Comparison of ENCODE assay signal across 24 cellular contexts in genomic region chr17:63955791-63956190, GRCh38. TPM values are rescaled to one million over a fixed set of nuclear protein-coding genes. Genes with fewer than 3 reads are reported as not detected.
DNase-seq lines count a peak whose midpoint lies in the region; ATAC-seq and TF ChIP-seq lines count a peak whose summit lies in the region.
"Had no signal": no experiment of that assay in that cellular context is flagged by ENCODE, and none has a peak within 500 bp of the region (broad histone marks: within the 10 kb centered on the region; RNA-seq: fewer than 3 reads in every experiment).

No MANE protein-coding gene starts in this region.

- H3K9me3 Mint-ChIP-seq in activated naive CD8-positive, alpha-beta T cell treated with anti-CD3 and anti-CD28 coated beads for 36 hours = no peaks in the 10 kb centered on the region
- no peaks in the 10 kb centered on the region for H3K9me3 Mint-ChIP-seq in activated naive CD8-positive, alpha-beta T cell treated with anti-CD3 and anti-CD28 coated beads, Interleukin-2, amount 50 U/mL, for 24 hours
- H3K9me3 Mint-ChIP-seq in activated B cell treated with CpG ODN at 0.5 μM for 24 hours = no peaks in the 10 kb centered on the region
- H3K9me3 Mint-ChIP-seq in neural crest cell = no peaks in the 10 kb centered on the region
- H3K9me3 Mint-ChIP-seq in stimulated activated memory B cell treated with anti-CD40 and anti-IgM and Interleukin-4, amounts not matched to agents 10 μg/mL and 1 μg/mL and 100 μg/mL, for 72 hours = no peaks in the 10 kb centered on the region
- no peaks in the 10 kb centered on the region for H3K9me3 Mint-ChIP-seq in activated CD4-positive, alpha-beta memory T cell treated with anti-CD3 and anti-CD28 coated beads for 36 hours
- H3K9me3 Mint-ChIP-seq: H9, HFFc6 had no signal

- ATAC-seq in activated naive CD8-positive, alpha-beta T cell treated with anti-CD3 and anti-CD28 coated beads, Interleukin-2, amount 50 U/mL, for 24 hours = no peak
- no peak for ATAC-seq in activated B cell treated with CpG ODN at 0.5 μM for 24 hours (ENCODE audit: low read depth)
- ATAC-seq in stimulated activated memory B cell treated with anti-CD40 and anti-IgM and Interleukin-4, amounts not matched to agents 10 μg/mL and 1 μg/mL and 100 μg/mL, for 72 hours = no peak

- intact Hi-C loops in activated B cell treated with CpG ODN at 0.5 μM for 24 hours (cut with micrococcal nuclease) = loop anchor here (2.0 kb wide), 1 partner anchor 17 kb away; the partner anchor contains the start of gene SCN4A
- intact Hi-C loops in activated CD4-positive, alpha-beta memory T cell treated with anti-CD3 and anti-CD28 coated beads for 36 hours (cut with micrococcal nuclease) = no loop called here

- no peak for DNase-seq in activated naive CD8-positive, alpha-beta T cell treated with anti-CD3 and anti-CD28 coated beads for 36 hours
- no peak for DNase-seq in activated naive CD8-positive, alpha-beta T cell treated with anti-CD3 and anti-CD28 coated beads, Interleukin-2, amount 50 U/mL, for 24 hours
- DNase-seq in activated B cell treated with CpG ODN at 0.5 μM for 24 hours (no peak), neural crest cell (ENCODE audit: low read depth, low spot score) (no peak), GM19240 (ENCODE audit: insufficient read length, low spot score) (no peak)
- DNase-seq in stimulated activated CD4-positive, alpha-beta T cell treated with anti-CD3 and anti-CD28 coated beads, Interleukin-2, amount 100 ng/mL, for 48 hours = no peak
- no peak for DNase-seq in activated CD4-positive, alpha-beta memory T cell treated with anti-CD3 and anti-CD28 coated beads for 36 hours
- DNase-seq: 8988T; GDM1; H9; KG1; NCI-H1105; NCI-H146; NCI-H2029 treated with DMSO at 0.1 percent for 48 hours; NCI-H226; NCI-H524; NCI-H774; NK-92 treated with Interleukin-12 subunit alpha and Interleukin-12 subunit beta, amount 100 ng/mL, for 24 hours; Peyer's patch had no signal

- TF ChIP-seq CTCF in activated B cell treated with CpG ODN at 0.5 μM for 24 hours (IDR thresholded peaks at IDR 0.05) (no peak), neural crest cell (conservative IDR thresholded peaks at IDR 0.05) (no peak)

- H3K27me3 Mint-ChIP-seq in activated naive CD8-positive, alpha-beta T cell treated with anti-CD3 and anti-CD28 coated beads for 36 hours = no peaks in the 10 kb centered on the region
- no peaks in the 10 kb centered on the region for H3K27me3 Mint-ChIP-seq in activated naive CD8-positive, alpha-beta T cell treated with anti-CD3 and anti-CD28 coated beads, Interleukin-2, amount 50 U/mL, for 24 hours
- H3K27me3 Mint-ChIP-seq in activated B cell treated with CpG ODN at 0.5 μM for 24 hours (no peaks in the 10 kb centered on the region), neural crest cell (ENCODE audit: low read depth) (peaks cover 2% of the 10 kb centered on the region)
- H3K27me3 Mint-ChIP-seq in stimulated activated memory B cell treated with anti-CD40 and anti-IgM and Interleukin-4, amounts not matched to agents 10 μg/mL and 1 μg/mL and 100 μg/mL, for 72 hours = no peaks in the 10 kb centered on the region
- H3K27me3 Mint-ChIP-seq in activated CD4-positive, alpha-beta memory T cell treated with anti-CD3 and anti-CD28 coated beads for 36 hours = no peaks in the 10 kb centered on the region

- peak overlapping the region; percentile 1 for H3K27ac Mint-ChIP-seq in activated naive CD8-positive, alpha-beta T cell treated with anti-CD3 and anti-CD28 coated beads for 36 hours
- H3K27ac Mint-ChIP-seq in activated naive CD8-positive, alpha-beta T cell treated with anti-CD3 and anti-CD28 coated beads, Interleukin-2, amount 50 U/mL, for 24 hours = no peak overlapping the region
- H3K27ac Mint-ChIP-seq in activated B cell treated with CpG ODN at 0.5 μM for 24 hours (peak overlapping the region; percentile 73), neural crest cell (ENCODE audit: unreplicated experiment) (peak overlapping the region; percentile 59)
- H3K27ac Mint-ChIP-seq in stimulated activated memory B cell treated with anti-CD40 and anti-IgM and Interleukin-4, amounts not matched to agents 10 μg/mL and 1 μg/mL and 100 μg/mL, for 72 hours = peak overlapping the region; percentile 88
- no peak overlapping the region for H3K27ac Mint-ChIP-seq in activated CD4-positive, alpha-beta memory T cell treated with anti-CD3 and anti-CD28 coated beads for 36 hours
- H3K27ac Mint-ChIP-seq: HFFc6 had no signal

- H3K4me3 Mint-ChIP-seq in activated naive CD8-positive, alpha-beta T cell treated with anti-CD3 and anti-CD28 coated beads for 36 hours = no peak overlapping the region
- H3K4me3 Mint-ChIP-seq in activated naive CD8-positive, alpha-beta T cell treated with anti-CD3 and anti-CD28 coated beads, Interleukin-2, amount 50 U/mL, for 24 hours = no peak overlapping the region
- no peak overlapping the region for H3K4me3 Mint-ChIP-seq in activated B cell treated with CpG ODN at 0.5 μM for 24 hours
- no peak overlapping the region for H3K4me3 Mint-ChIP-seq in neural crest cell
- H3K4me3 Mint-ChIP-seq in stimulated activated memory B cell treated with anti-CD40 and anti-IgM and Interleukin-4, amounts not matched to agents 10 μg/mL and 1 μg/mL and 100 μg/mL, for 72 hours = no peak overlapping the region
- no peak overlapping the region for H3K4me3 Mint-ChIP-seq in activated CD4-positive, alpha-beta memory T cell treated with anti-CD3 and anti-CD28 coated beads for 36 hours
- H3K4me3 Mint-ChIP-seq: H9, HFFc6 had no signal

- POLR2A ChIA-PET in activated B cell treated with CpG ODN at 0.5 μM for 24 hours (lab: Charles Lee) = interaction anchor here (1.2 to 1.4 kb wide), 2 partner anchors 17 to 190 kb away, joined by 3 to 4 read pairs; partner anchors contain the start of gene SCN4A
- POLR2A ChIA-PET in activated CD4-positive, alpha-beta memory T cell treated with anti-CD3 and anti-CD28 coated beads for 36 hours (lab: Charles Lee) = no interaction called here

- H3K4me1 Mint-ChIP-seq in activated naive CD8-positive, alpha-beta T cell treated with anti-CD3 and anti-CD28 coated beads for 36 hours = peaks cover 19% of the 10 kb centered on the region
- H3K4me1 Mint-ChIP-seq in activated naive CD8-positive, alpha-beta T cell treated with anti-CD3 and anti-CD28 coated beads, Interleukin-2, amount 50 U/mL, for 24 hours = peaks cover 25% of the 10 kb centered on the region
- peaks cover 34% of the 10 kb centered on the region for H3K4me1 Mint-ChIP-seq in activated B cell treated with CpG ODN at 0.5 μM for 24 hours
- peaks cover 4% of the 10 kb centered on the region for H3K4me1 Mint-ChIP-seq in neural crest cell
- peaks cover 35% of the 10 kb centered on the region for H3K4me1 Mint-ChIP-seq in stimulated activated memory B cell treated with anti-CD40 and anti-IgM and Interleukin-4, amounts not matched to agents 10 μg/mL and 1 μg/mL and 100 μg/mL, for 72 hours
- H3K4me1 Mint-ChIP-seq in activated CD4-positive, alpha-beta memory T cell treated with anti-CD3 and anti-CD28 coated beads for 36 hours (ENCODE audit: low read depth) = peaks cover 17% of the 10 kb centered on the region

- CTCF ChIA-PET in activated B cell treated with CpG ODN at 0.5 μM for 24 hours (lab: Charles Lee) = interaction anchor here (1.2 to 9.4 kb wide), 6 partner anchors 9 to 178 kb away, joined by 3 to 162 read pairs (median 12); partner anchors contain the start of gene GH1
- CTCF ChIA-PET in activated CD4-positive, alpha-beta memory T cell treated with anti-CD3 and anti-CD28 coated beads for 36 hours (lab: Charles Lee) = interaction anchor here (1.1 to 3.1 kb wide), 3 partner anchors 9 to 178 kb away, joined by 5 to 23 read pairs (median 7); partner anchors contain the start of gene GH1

- H3K36me3 Mint-ChIP-seq in activated naive CD8-positive, alpha-beta T cell treated with anti-CD3 and anti-CD28 coated beads for 36 hours = no peaks in the 10 kb centered on the region
- no peaks in the 10 kb centered on the region for H3K36me3 Mint-ChIP-seq in activated naive CD8-positive, alpha-beta T cell treated with anti-CD3 and anti-CD28 coated beads, Interleukin-2, amount 50 U/mL, for 24 hours (ENCODE audit: low read depth)
- H3K36me3 Mint-ChIP-seq in activated B cell treated with CpG ODN at 0.5 μM for 24 hours (ENCODE audit: low read depth) (no peaks in the 10 kb centered on the region), neural crest cell (ENCODE audit: low read depth) (no peaks in the 10 kb centered on the region)
- no peaks in the 10 kb centered on the region for H3K36me3 Mint-ChIP-seq in stimulated activated memory B cell treated with anti-CD40 and anti-IgM and Interleukin-4, amounts not matched to agents 10 μg/mL and 1 μg/mL and 100 μg/mL, for 72 hours
- no peaks in the 10 kb centered on the region for H3K36me3 Mint-ChIP-seq in activated CD4-positive, alpha-beta memory T cell treated with anti-CD3 and anti-CD28 coated beads for 36 hours

RNA-seq across cellular contexts. Expression of gene SCN4A, which starts 16.9 kb away (rescaled TPM):
- under 1 TPM; 0.14 to 0.31 TPM for total RNA-seq in activated naive CD8-positive, alpha-beta T cell treated with anti-CD3 and anti-CD28 coated beads for 36 hours
- total RNA-seq in activated B cell treated with CpG ODN at 0.5 μM for 24 hours (0.49 and 0.78 TPM in 2 replicates), neural crest cell (1.6 and 1.9 TPM in 2 replicates)
- total RNA-seq in activated CD4-positive, alpha-beta memory T cell treated with anti-CD3 and anti-CD28 coated beads for 36 hours = under 1 TPM; 0.33 to 0.75 TPM
- total RNA-seq: GM23248, HFFc6, HT1080 had no signal

RNA-seq across cellular contexts. Expression of gene CD79B, which starts 23.7 kb away (rescaled TPM):
- 10 to 100 TPM; 28.8 to 30.5 TPM for total RNA-seq in activated naive CD8-positive, alpha-beta T cell treated with anti-CD3 and anti-CD28 coated beads for 36 hours
- total RNA-seq in activated B cell treated with CpG ODN at 0.5 μM for 24 hours = 706 and 757 TPM in 2 replicates
- 0.86 and 1.0 TPM in 2 replicates for total RNA-seq in neural crest cell
- total RNA-seq in activated CD4-positive, alpha-beta memory T cell treated with anti-CD3 and anti-CD28 coated beads for 36 hours = 10 to 100 TPM; 39.1 to 40.9 TPM
- total RNA-seq: GM23248 had no signal

RNA-seq across cellular contexts. Expression of gene GH1, which starts 37.2 kb away (rescaled TPM):
- not detected for total RNA-seq in activated naive CD8-positive, alpha-beta T cell treated with anti-CD3 and anti-CD28 coated beads for 36 hours
- total RNA-seq in activated B cell treated with CpG ODN at 0.5 μM for 24 hours = 0.27 TPM in 1 of 2 replicates, not detected in the other
- not detected in 2 replicates for total RNA-seq in neural crest cell
- total RNA-seq in activated CD4-positive, alpha-beta memory T cell treated with anti-CD3 and anti-CD28 coated beads for 36 hours = under 1 TPM in 1 of 2 experiments, not detected in 1; 0.43 TPM
- total RNA-seq: GM23248, H9, HFFc6, HT1080, Peyer's patch had no signal

RNA-seq across cellular contexts. Expression of gene PRR29, which starts 42.4 kb away (rescaled TPM):
- total RNA-seq in activated naive CD8-positive, alpha-beta T cell treated with anti-CD3 and anti-CD28 coated beads for 36 hours = under 1 TPM; 0.36 to 0.93 TPM
- total RNA-seq in activated B cell treated with CpG ODN at 0.5 μM for 24 hours (not detected in 2 replicates), neural crest cell (0.82 and 1.4 TPM in 2 replicates)
- total RNA-seq in activated CD4-positive, alpha-beta memory T cell treated with anti-CD3 and anti-CD28 coated beads for 36 hours = 1 to 10 TPM; 2.0 to 3.4 TPM
- total RNA-seq: GM23248 had no signal

RNA-seq across cellular contexts. Expression of gene CSHL1, which starts 44.7 kb away (rescaled TPM):
- total RNA-seq in activated naive CD8-positive, alpha-beta T cell treated with anti-CD3 and anti-CD28 coated beads for 36 hours = not detected
- total RNA-seq in activated B cell treated with CpG ODN at 0.5 μM for 24 hours (not detected in 2 replicates), neural crest cell (not detected in 2 replicates)
- not detected for total RNA-seq in activated CD4-positive, alpha-beta memory T cell treated with anti-CD3 and anti-CD28 coated beads for 36 hours
- total RNA-seq: GM23248, H9, HFFc6, HT1080, OCI-LY7, Peyer's patch had no signal

Comparison
In these comparisons a context has a peak if more than half of its experiments do, and no peak if none do; other contexts are left out.
1. H3K27ac Mint-ChIP-seq: peak in activated naive CD8-positive, alpha-beta T cell treated with anti-CD3 and anti-CD28 coated beads for 36 hours (single experiment), activated B cell treated with CpG ODN at 0.5 μM for 24 hours (single experiment), neural crest cell (single experiment) and stimulated activated memory B cell treated with anti-CD40 and anti-IgM and Interleukin-4, amounts not matched to agents 10 μg/mL and 1 μg/mL and 100 μg/mL, for 72 hours (single experiment); none in activated naive CD8-positive, alpha-beta T cell treated with anti-CD3 and anti-CD28 coated beads, Interleukin-2, amount 50 U/mL, for 24 hours (single experiment) and activated CD4-positive, alpha-beta memory T cell treated with anti-CD3 and anti-CD28 coated beads for 36 hours (single experiment).
2. RNA of gene CD79B, which starts 23.7 kb away (total RNA-seq): 706 to 757 TPM in activated B cell treated with CpG ODN at 0.5 μM for 24 hours; 39.1 to 40.9 TPM in activated CD4-positive, alpha-beta memory T cell treated with anti-CD3 and anti-CD28 coated beads for 36 hours, 28.8 to 30.5 TPM in activated naive CD8-positive, alpha-beta T cell treated with anti-CD3 and anti-CD28 coated beads for 36 hours and 0.86 to 1.0 TPM in neural crest cell; every median in the first group is over 10 times any median in the second.